ENCODE assay signal across 8 cellular contexts in the genomic region with DNA sequence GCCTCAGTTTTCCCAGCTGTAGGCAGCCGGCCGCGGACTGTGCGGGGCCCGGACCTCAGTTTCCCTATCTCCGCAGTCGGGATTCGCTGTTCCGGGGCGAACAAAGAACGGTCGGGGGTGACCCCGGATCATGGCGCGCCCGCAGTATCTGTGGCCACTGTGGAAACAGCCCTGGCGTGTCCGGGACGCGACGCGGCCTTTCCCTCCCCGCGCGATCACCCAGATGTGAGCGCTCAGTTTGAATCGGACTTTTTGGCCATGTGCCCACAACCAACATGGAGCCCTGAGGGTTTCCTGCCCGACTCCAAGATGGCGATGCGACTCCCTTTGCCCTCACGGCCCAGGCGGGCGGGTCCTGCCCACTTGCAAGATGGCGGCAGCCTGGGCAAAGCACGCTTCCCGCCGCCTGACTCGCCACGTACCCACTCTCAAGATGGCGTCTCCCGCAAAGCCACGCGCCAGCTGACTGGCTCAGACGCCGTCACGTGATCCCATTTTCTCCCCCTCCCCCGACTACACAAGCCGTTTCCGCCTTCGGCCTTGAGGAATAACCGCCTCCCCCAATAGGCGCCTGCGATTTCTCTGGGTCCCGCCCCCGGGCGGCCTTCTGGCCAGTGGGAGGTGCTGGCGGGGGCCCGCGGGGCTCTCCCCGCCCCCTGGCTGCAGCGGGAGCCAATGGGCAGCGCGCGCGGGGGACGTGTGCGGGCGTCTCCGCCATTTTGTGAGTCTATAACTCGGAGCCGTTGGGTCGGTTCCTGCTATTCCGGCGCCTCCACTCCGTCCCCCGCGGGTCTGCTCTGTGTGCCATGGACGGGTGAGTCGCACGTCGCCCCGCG. TPM values are rescaled to one million over a fixed set of nuclear protein-coding genes. Genes with fewer than 3 reads are reported as not detected.
DNase-seq lines count a peak whose midpoint lies in the region; ATAC-seq lines count a peak whose summit lies in the region.

A gene (plus strand): TSS at position 761 of the 836 bp plus-strand sequence. CDS start 46 bp downstream, at position 807.

- peaks cover 4% of the 10 kb centered on the region for H3K36me3 ChIP-seq in rectal smooth muscle tissue (ENCODE audit: control insufficient read depth, insufficient read depth, low read length)
- H3K36me3 ChIP-seq in aorta (ENCODE audit: control insufficient read depth in 1 of 2, insufficient read depth in 2 of 2, low read length in 1 of 2), result no peaks in the 10 kb centered on the region

- ATAC-seq in GM18508 (IDR thresholded peaks at IDR 0.05; ENCODE audit: insufficient read depth, unreplicated experiment) (peak; percentile 60), HG03025 (IDR thresholded peaks at IDR 0.05; ENCODE audit: low FRiP score, unreplicated experiment) (peak; percentile 72), aorta (ENCODE audit: low FRiP score) (peak; percentile 95)

- 0 to 1% methylated on average over 79 to 83 of the region's 83 CpGs for WGBS in aorta, 2 donors

- intact Hi-C loops in aorta (cut with DNase I), result loop anchor here in 1 of 2 donors (5.0 kb wide), 2 partner anchors 120 to 135 kb away; a partner anchor contains a TSS

- peak within 1 kb of the TSS; percentile 87 for H3K4me3 ChIP-seq in rectal smooth muscle tissue (ENCODE audit: low read length)
- peak within 1 kb of the TSS; percentile 91 to 96 for H3K4me3 ChIP-seq in aorta (ENCODE audit: low read length in 2 of 2)

- DNase-seq in NCI-H2081 (lab: John Stamatoyannopoulos, UW) (peak; percentile 100), T1000 (lab: John Stamatoyannopoulos, UW) (peak; percentile 100), astrocyte of the hippocampus (ENCODE audit: low read depth, low spot score) (peak; percentile 100), hepatic stellate cell (ENCODE audit: low spot score) (peak; percentile 99), aorta (peak; percentile 100)

- H3K4me1 ChIP-seq in rectal smooth muscle tissue (ENCODE audit: control insufficient read depth, insufficient read depth, low read length), result peaks cover 34% of the 10 kb centered on the region
- peaks cover 3% of the 10 kb centered on the region in 2 donors for H3K4me1 ChIP-seq in aorta (ENCODE audit: control insufficient read depth in 1 of 2, insufficient read depth in 2 of 2, low read length in 2 of 2)

- H3K9me3 ChIP-seq in aorta (ENCODE audit: control insufficient read depth, low read length), result no peaks in the 10 kb centered on the region

- H3K9ac ChIP-seq in rectal smooth muscle tissue (ENCODE audit: low read length), result peak within 1 kb of the TSS; percentile 49

- H3K27me3 ChIP-seq in rectal smooth muscle tissue (ENCODE audit: control insufficient read depth, insufficient read depth, low read length) (no peaks in the 10 kb centered on the region), aorta (ENCODE audit: control insufficient read depth in 1 of 2, insufficient read depth in 2 of 2, low read length in 1 of 2) (no peaks in the 10 kb centered on the region)

- H3K27ac ChIP-seq in rectal smooth muscle tissue (ENCODE audit: low read depth, low read length) (peak within 1 kb of the TSS; percentile 90), aorta (ENCODE audit: low read depth in 1 of 2, low read length in 2 of 2) (peak within 1 kb of the TSS in 1 of 2 donors; percentile 79)

RNA-seq across cellular contexts. Expression of the gene that starts here (rescaled TPM):
- total RNA-seq in aorta, result 100 to 1,000 TPM; 192 to 218 TPM
- polyA plus RNA-seq in aorta, result 10 to 100 TPM; 46.7 to 90.4 TPM
